8 cellular contexts compared by ENCODE assay signal in genomic region chr6:26252097-26252496, GRCh38.
DNase-seq lines count a peak whose midpoint lies in the region; ATAC-seq and TF ChIP-seq lines count a peak whose summit lies in the region.
"Not testable (repeated sequence)": the region's sequence is repeated elsewhere in the genome, so short reads cannot be mapped to it uniquely, and the experiment has no call there.

No MANE protein-coding gene starts in this region.

- peak overlapping the region; percentile 96 for H3K4me3 Mint-ChIP-seq in WTC11

- not testable (repeated sequence) for H2AFZ ChIP-seq in MM.1S (ENCODE audit: low read length)

- peak overlapping the region; percentile 98 for H3K27ac Mint-ChIP-seq in WTC11

- peak overlapping the region; percentile 66 for H3K4me3 ChIP-seq in MM.1S (ENCODE audit: low read length)
- H3K4me3 ChIP-seq in astrocyte of the spinal cord (ENCODE audit: low read depth, low read length), result peak overlapping the region; percentile 87
- H3K4me3 ChIP-seq in esophagus (ENCODE audit: low read depth in 1 of 2, low read length in 2 of 2), result peak overlapping the region; percentile 68 to 81
- H3K4me3 ChIP-seq in neutrophil (ENCODE audit: low read depth in 1 of 2, low read length in 1 of 2), result peak overlapping the region; percentile 59 to 75
- peak overlapping the region in 2 of 3 donors; percentile 4 to 39 for H3K4me3 ChIP-seq in thyroid gland (replicated peaks in 1 of 3)

- TF ChIP-seq CTCF in MM.1S (IDR thresholded peaks at IDR 0.05; ENCODE audit: low read length); WTC11 (IDR thresholded peaks at IDR 0.05); astrocyte of the spinal cord (IDR thresholded peaks at IDR 0.05; ENCODE audit: low read depth, low read length); neutrophil (IDR thresholded peaks at IDR 0.05); thyroid gland (IDR thresholded peaks at IDR 0.05): not testable (repeated sequence)

- peaks cover 16% of the 10 kb centered on the region for H3K36me3 Mint-ChIP-seq in WTC11

- TF ChIP-seq POLR2A in thyroid gland (IDR thresholded peaks at IDR 0.05), result not testable (repeated sequence)

- not testable (repeated sequence) for H3K9me3 Mint-ChIP-seq in WTC11

- in situ Hi-C loops in astrocyte of the spinal cord (cut with HindIII; ENCODE audit: low sequenced_read_pairs), result not testable (repeated sequence)

- 16 to 22% methylated on average over 5 of the region's 5 CpGs for WGBS in esophagus, 2 donors
- 14 to 18% methylated on average over 5 of the region's 5 CpGs for WGBS in thyroid gland, 2 donors

- H3K9me2 ChIP-seq in MM.1S (replicated peaks; ENCODE audit: insufficient read depth, low read length), result not testable (repeated sequence)

- H3K36me3 ChIP-seq in MM.1S (replicated peaks; ENCODE audit: insufficient read depth, low read length); esophagus (ENCODE audit: control insufficient read depth in 2 of 2, insufficient read depth in 2 of 2, low read length in 1 of 2); neutrophil; thyroid gland: not testable (repeated sequence)

- not testable (repeated sequence) for H3K27me3 ChIP-seq in MM.1S (replicated peaks; ENCODE audit: insufficient read depth, low read length); esophagus (ENCODE audit: control insufficient read depth in 1 of 2, insufficient read depth in 2 of 2, low read length in 2 of 2); neutrophil; thyroid gland

- not testable (repeated sequence) for H3K9me3 ChIP-seq in MM.1S (replicated peaks; ENCODE audit: insufficient read depth, low read length); esophagus (ENCODE audit: control insufficient read depth in 2 of 2, insufficient read depth in 1 of 2, low read depth in 1 of 2, low read length in 1 of 2); neutrophil; thyroid gland

- not testable (repeated sequence) for H3K27me3 Mint-ChIP-seq in WTC11 (ENCODE audit: low read depth)

- CTCF ChIA-PET in WTC11 (lab: Charles Lee), result interaction anchor here (1.6 to 1.7 kb wide), 2 partner anchors 18 to 29 kb away, joined by 4 read pairs; no protein-coding TSS in a partner anchor

- H3K79me2 ChIP-seq in MM.1S (ENCODE audit: low read length), result not testable (repeated sequence)

- H4K20me1 ChIP-seq in MM.1S (ENCODE audit: insufficient read depth, low read length), result not testable (repeated sequence)

- H3K4me1 Mint-ChIP-seq in WTC11, result peaks cover 33% of the 10 kb centered on the region

- peak overlapping the region; percentile 86 for H3K4me2 ChIP-seq in MM.1S (ENCODE audit: low read depth, low read length)

- not testable (repeated sequence) for H3K4me1 ChIP-seq in MM.1S (ENCODE audit: low read length); esophagus (ENCODE audit: control insufficient read depth in 2 of 2, insufficient read depth in 2 of 2, low read length in 1 of 2); thyroid gland
- H3K4me1 ChIP-seq in neutrophil (ENCODE audit: control insufficient read depth in 1 of 2, insufficient read depth in 1 of 2, low read depth in 1 of 2, low read length in 1 of 2), result peaks cover 49 to 60% of the 10 kb centered on the region in 2 experiments

- DNase-seq in DMS53 (lab: John Stamatoyannopoulos, UW) (peak; percentile 44), MM.1S (peak; percentile 42), left kidney (ENCODE audit: low read depth, low spot score) (peak; percentile 40)
- not testable (repeated sequence) for DNase-seq in WTC11 (ENCODE audit: low spot score); astrocyte of the spinal cord (ENCODE audit: low read depth, low spot score); thyroid gland

- ATAC-seq in WTC11, result not testable (repeated sequence)

- peaks cover 42% of the 10 kb centered on the region for H3F3A ChIP-seq in MM.1S (ENCODE audit: insufficient read depth, low read length)

- peak overlapping the region; percentile 84 for H3K9ac ChIP-seq in MM.1S (ENCODE audit: low read length)

- intact Hi-C loops in thyroid gland (cut with DNase I), result not testable (repeated sequence)

- H3K27ac ChIP-seq in MM.1S (ENCODE audit: low read length) (peak overlapping the region; percentile 98; the same call in 1 of the 2 replicates), esophagus (ENCODE audit: low read depth in 2 of 2, low read length in 1 of 2) (peak overlapping the region; percentile 92), neutrophil (peak overlapping the region; percentile 65), thyroid gland (peak overlapping the region in 1 of 3 donors; percentile 70)

- POLR2A ChIA-PET in WTC11 (lab: Charles Lee), result interaction anchor here (0.9 to 4.3 kb wide), 17 partner anchors 8 to 1620 kb away, joined by 3 to 97 read pairs (median 31); a partner anchor contains a TSS

TF ChIP-seq in WTC11, 78 proteins besides CTCF, POLR2A, EP300 and RAD21 (continues in another document):
- TF ChIP-seq ZNF416 (CRISPR knock-in tag; IDR thresholded peaks at IDR 0.05) (peak; percentile 65; the same call in 1 of the 2 replicates), AR (CRISPR knock-in tag; IDR thresholded peaks at IDR 0.05) (peak; percentile 90), ZNF532 (CRISPR knock-in tag; IDR thresholded peaks at IDR 0.05; ENCODE audit: borderline replicate concordance) (peak; percentile 91; the same call in 1 of the 2 replicates), ZNF425 (CRISPR knock-in tag; conservative IDR thresholded peaks at IDR 0.05) (peak; percentile 67)

Comparison
In these comparisons a context has a peak if more than half of its experiments do, and no peak if none do; other contexts are left out.
1. H3K4me3 ChIP-seq: peak in every context shown above with its lines; median percentile 87 in astrocyte of the spinal cord; 74 in esophagus; 67 in neutrophil; 66 in MM.1S; 22 in thyroid gland.